ENCODE assay signal across 18 cellular contexts in the genomic region with DNA sequence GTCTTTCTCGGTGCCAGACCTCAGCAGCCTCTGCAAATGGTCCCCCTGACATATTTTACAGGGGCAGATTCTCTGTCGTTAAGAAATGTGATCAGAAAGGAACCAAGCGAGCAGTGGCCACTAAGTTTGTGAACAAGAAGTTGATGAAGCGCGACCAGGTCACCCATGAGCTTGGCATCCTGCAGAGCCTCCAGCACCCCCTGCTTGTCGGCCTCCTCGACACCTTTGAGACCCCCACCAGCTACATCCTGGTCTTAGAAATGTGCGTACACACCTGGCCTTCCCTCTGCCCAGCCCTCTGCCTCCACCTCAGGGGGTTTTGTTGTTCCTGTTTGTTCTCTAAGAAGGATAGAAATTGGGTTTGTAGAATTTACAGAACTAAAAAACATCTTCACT.
DNase-seq lines count a peak whose midpoint lies in the region; ATAC-seq and TF ChIP-seq lines count a peak whose summit lies in the region.
"Had no signal": no experiment of that assay in that cellular context is flagged by ENCODE, and none has a peak within 500 bp of the region (broad histone marks: within the 10 kb centered on the region; RNA-seq: fewer than 3 reads in every experiment).

No MANE protein-coding gene starts in this region.

- ATAC-seq in left ventricle myocardium superior (no peak), HG02759 (IDR thresholded peaks at IDR 0.05; ENCODE audit: unreplicated experiment) (no peak), GM18873 (IDR thresholded peaks at IDR 0.05; ENCODE audit: low FRiP score, unreplicated experiment) (no peak), T-cell (replicated peaks in 1 of 4) (no peak)
- ATAC-seq: A549 had no signal

- no peaks in the 10 kb centered on the region for H3K27me3 Mint-ChIP-seq in T-cell
- H3K27me3 Mint-ChIP-seq: CD4-positive, alpha-beta T cell had no signal

- H3K27ac ChIP-seq in left ventricle myocardium inferior (replicated peaks) (peak overlapping the region; percentile 74), skeletal muscle tissue (ENCODE audit: low read depth, low read length) (peak overlapping the region; percentile 80)
- H3K27ac ChIP-seq: 22Rv1, A549, C4-2B had no signal

- H3K9me3 Mint-ChIP-seq in T-cell: no peaks in the 10 kb centered on the region
- H3K9me3 Mint-ChIP-seq: CD4-positive, alpha-beta T cell had no signal

- H3K4me3 ChIP-seq in left ventricle myocardium inferior: no peak overlapping the region
- no peak overlapping the region for H3K4me3 ChIP-seq in fibroblast of mammary gland (ENCODE audit: control insufficient read depth, low read depth, low read length)
- H3K4me3 ChIP-seq in skeletal muscle tissue (ENCODE audit: low read length in 3 of 3): no peak overlapping the region
- H3K4me3 ChIP-seq: A549 had no signal

- H3K27ac Mint-ChIP-seq in T-cell: no peak overlapping the region
- H3K27ac Mint-ChIP-seq: CD4-positive, alpha-beta T cell had no signal

- H3K9ac ChIP-seq in skeletal muscle tissue (ENCODE audit: low read depth in 1 of 3, low read length in 3 of 3): no peak overlapping the region

- H3K27me3 ChIP-seq in left ventricle myocardium inferior (ENCODE audit: low read depth) (no peaks in the 10 kb centered on the region), skeletal muscle tissue (ENCODE audit: control insufficient read depth in 3 of 3, insufficient read depth in 3 of 3, low read length in 3 of 3) (no peaks in the 10 kb centered on the region)

- peaks cover 12% of the 10 kb centered on the region for H3K4me1 ChIP-seq in left ventricle myocardium inferior
- H3K4me1 ChIP-seq in skeletal muscle tissue (ENCODE audit: control insufficient read depth in 3 of 3, insufficient read depth in 3 of 3, low read length in 3 of 3): peaks cover 0 to 14% (median 12%) of the 10 kb centered on the region in 3 donors
- H3K4me1 ChIP-seq: A549, Caco-2 had no signal

- DNase-seq in left ventricle myocardium inferior (no peak), left ventricle myocardium superior (no peak), fibroblast of mammary gland (ENCODE audit: low read depth) (peak; percentile 11), T-cell (no peak)
- DNase-seq: AML-193; Caco-2; CD4-positive, alpha-beta T cell; DMS153; DMS79; GDM1; HCEC 1CT; IMR-90 had no signal

- H3K4me1 Mint-ChIP-seq in T-cell: no peaks in the 10 kb centered on the region

- intact Hi-C loops in left ventricle myocardium inferior (cut with micrococcal nuclease): no loop called here
- intact Hi-C loops in left ventricle myocardium superior (cut with micrococcal nuclease): no loop called here

- CTCF ChIA-PET in T-cell (lab: Charles Lee): no interaction called here

- POLR2A ChIA-PET in T-cell (lab: Charles Lee): no interaction called here

- H3K4me3 Mint-ChIP-seq in T-cell: no peak overlapping the region
- H3K4me3 Mint-ChIP-seq: CD4-positive, alpha-beta T cell had no signal

- no peaks in the 10 kb centered on the region for H3K9me3 ChIP-seq in left ventricle myocardium inferior (replicated peaks)
- no peaks in the 10 kb centered on the region for H3K9me3 ChIP-seq in skeletal muscle tissue (ENCODE audit: control insufficient read depth in 3 of 3, low read length in 3 of 3)
- H3K9me3 ChIP-seq: A549, Caco-2 had no signal

- TF ChIP-seq CTCF in left ventricle myocardium inferior (IDR thresholded peaks at IDR 0.05; ENCODE audit: borderline replicate concordance): no peak
- no peak for TF ChIP-seq CTCF in fibroblast of mammary gland (conservative IDR thresholded peaks at IDR 0.05; ENCODE audit: control insufficient read depth, insufficient read depth, low read depth, low read length)

- peaks cover 93% of the 10 kb centered on the region for H3K36me3 ChIP-seq in left ventricle myocardium inferior
- H3K36me3 ChIP-seq in skeletal muscle tissue (ENCODE audit: control insufficient read depth in 3 of 3, insufficient read depth in 3 of 3, low read length in 3 of 3): peaks cover 50 to 56% (median 50%) of the 10 kb centered on the region in 3 donors

- H3K36me3 Mint-ChIP-seq in T-cell: no peaks in the 10 kb centered on the region
